ENCODE assay signal across 6 cellular contexts in genomic region chr6:113551168-113551567, GRCh38.
"Had no signal": no experiment of that assay in that cellular context is flagged by ENCODE, and none has a peak within 500 bp of the region (broad histone marks: within the 10 kb centered on the region; RNA-seq: fewer than 3 reads in every experiment).

No MANE protein-coding gene starts in this region.

- H3K4me3 ChIP-seq: K562 had no signal

- DNase-seq: IMR-90, KBM-7, KG1 had no signal

- ATAC-seq: HepG2, K562 had no signal

- H3K27ac ChIP-seq: HL-60 had no signal
